Comparison of ENCODE assay signal across 1 cellular context in genomic region chr16:24984101-24984500, GRCh38.
TF ChIP-seq lines count a peak whose summit lies in the region.

No MANE protein-coding gene starts in this region.

TF ChIP-seq in H1, 55 proteins besides CTCF, POLR2A, EP300 and RAD21 (continued from another document):
- TF ChIP-seq RXRA (IDR thresholded peaks at IDR 0.05; ENCODE audit: insufficient read depth, low read depth, low read length) (no peak), SUZ12 (IDR thresholded peaks at IDR 0.05; ENCODE audit: low read length) (no peak), FOSL1 (IDR thresholded peaks at IDR 0.05; ENCODE audit: insufficient read depth, low read depth, low read length) (no peak)
TF ChIP-seq in H1: peak in this region for 0.
